In the genomic region with DNA sequence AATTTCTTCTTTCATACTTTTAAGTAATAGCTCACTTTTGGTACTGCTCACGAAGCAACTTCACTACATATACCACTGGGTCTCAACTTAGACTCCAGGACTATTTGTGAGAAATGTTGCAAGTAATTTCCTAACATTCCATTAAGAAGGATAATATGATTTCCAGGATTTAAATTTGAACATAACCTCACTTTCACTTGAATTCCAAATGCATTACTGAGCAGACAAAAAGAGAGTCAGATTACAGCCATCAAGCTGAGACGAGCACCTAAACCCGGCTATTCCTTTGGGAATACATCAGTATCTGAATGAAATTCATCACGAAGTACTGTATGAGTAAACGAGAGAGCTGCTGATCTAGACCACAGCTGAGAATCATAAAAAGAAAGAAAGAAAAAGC, we compare ENCODE assay signal across 13 cellular contexts. TPM values are rescaled to one million over a fixed set of nuclear protein-coding genes. Genes with fewer than 3 reads are reported as not detected.
DNase-seq lines count a peak whose midpoint lies in the region; ATAC-seq and TF ChIP-seq lines count a peak whose summit lies in the region.
"Had no signal": no experiment of that assay in that cellular context is flagged by ENCODE, and none has a peak within 500 bp of the region (broad histone marks: within the 10 kb centered on the region; RNA-seq: fewer than 3 reads in every experiment).

No MANE protein-coding gene starts in this region.

- intact Hi-C loops in A673 (cut with micrococcal nuclease; ENCODE audit: unreplicated experiment) (no loop called here), left lung (cut with DNase I) (no loop called here)

- peak overlapping the region; percentile 26 for H3K9ac ChIP-seq in adipocyte (ENCODE audit: low read length)

- TF ChIP-seq CTCF in A673 (conservative IDR thresholded peaks at IDR 0.05; ENCODE audit: low read depth, low read length) (no peak), foreskin keratinocyte (conservative IDR thresholded peaks at IDR 0.05) (no peak), left lung (IDR thresholded peaks at IDR 0.05) (no peak)

- H3K4me1 ChIP-seq in A673 (ENCODE audit: insufficient read depth, low read length, poor library complexity, severe bottlenecking) (peaks cover 10% of the 10 kb centered on the region), adipocyte (ENCODE audit: control insufficient read depth, insufficient read depth, low read length) (peaks cover 17% of the 10 kb centered on the region), foreskin keratinocyte (peaks cover 9% of the 10 kb centered on the region), left lung (no peaks in the 10 kb centered on the region)
- H3K4me1 ChIP-seq: esophagus squamous epithelium, Peyer's patch, psoas muscle had no signal

- H3K27me3 ChIP-seq in A673 (replicated peaks; ENCODE audit: insufficient read depth, low read depth, low read length, poor library complexity), result no peaks in the 10 kb centered on the region
- H3K27me3 ChIP-seq in adipocyte (replicated peaks; ENCODE audit: control insufficient read depth, insufficient read depth, low read length), result no peaks in the 10 kb centered on the region
- no peaks in the 10 kb centered on the region for H3K27me3 ChIP-seq in foreskin keratinocyte
- no peaks in the 10 kb centered on the region for H3K27me3 ChIP-seq in left lung
- H3K27me3 ChIP-seq: esophagus squamous epithelium, Peyer's patch had no signal

- H3K27ac ChIP-seq in A673 (ENCODE audit: low read depth, low read length, poor library complexity, severe bottlenecking), result no peak overlapping the region
- H3K27ac ChIP-seq in foreskin keratinocyte, result no peak overlapping the region
- H3K27ac ChIP-seq in left lung, result no peak overlapping the region
- H3K27ac ChIP-seq in caudate nucleus (ENCODE audit: low read depth, low read length), result no peak overlapping the region
- H3K27ac ChIP-seq: esophagus squamous epithelium, Peyer's patch, psoas muscle had no signal

- CTCF ChIA-PET in A673 (lab: Charles Lee), result interaction anchor here (2.0 kb wide), 1 partner anchor 67 kb away, joined by 7 read pairs; no protein-coding TSS in a partner anchor

- POLR2A ChIA-PET in A673 (lab: Charles Lee; ENCODE audit: low non-redundant PET), result interaction anchor here (0.7 kb wide), 1 partner anchor 28 kb away, joined by 4 read pairs; no protein-coding TSS in a partner anchor

- H3K36me3 ChIP-seq in A673 (ENCODE audit: insufficient read depth, low read length, poor library complexity, severe bottlenecking) (no peaks in the 10 kb centered on the region), adipocyte (ENCODE audit: control insufficient read depth, insufficient read depth, low read length, severe bottlenecking) (peaks cover 37% of the 10 kb centered on the region), left lung (no peaks in the 10 kb centered on the region)
- H3K36me3 ChIP-seq: Peyer's patch had no signal

- DNase-seq in A673 (ENCODE audit: low spot score) (peak; percentile 58), HCEC 1CT (peak; percentile 73), adipocyte (ENCODE audit: low read depth) (peak; percentile 77), foreskin keratinocyte (peak; percentile 60 to 80), left lung (no peak), NCI-H2227 treated with DMSO at 0.1 percent for 48 hours (lab: John Stamatoyannopoulos, UW) (no peak), caudate nucleus (lab: John Stamatoyannopoulos, UW) (no peak)
- DNase-seq: esophagus squamous epithelium, H9, immature natural killer cell, Peyer's patch, psoas muscle had no signal

- H3K9me3 ChIP-seq in A673 (ENCODE audit: low read depth, low read length, poor library complexity, severe bottlenecking) (no peaks in the 10 kb centered on the region), adipocyte (ENCODE audit: control insufficient read depth, low read length) (no peaks in the 10 kb centered on the region), left lung (no peaks in the 10 kb centered on the region)
- H3K9me3 ChIP-seq: esophagus squamous epithelium, Peyer's patch, psoas muscle had no signal

- ATAC-seq in foreskin keratinocyte, result peak; percentile 75
- ATAC-seq in left lung, result no peak
- no peak for ATAC-seq in HG03460 (IDR thresholded peaks at IDR 0.05; ENCODE audit: unreplicated experiment)
- ATAC-seq: psoas muscle had no signal

- BruUV-seq in A673 (replicated peaks; lab: Mats Ljungman, UMichigan), result no TSS peak

- H3K4me3 ChIP-seq in A673 (ENCODE audit: low read depth, low read length, poor library complexity, severe bottlenecking) (no peak overlapping the region), adipocyte (ENCODE audit: low read length) (peak overlapping the region; percentile 30), left lung (no peak overlapping the region)
- H3K4me3 ChIP-seq: esophagus squamous epithelium, Peyer's patch, psoas muscle had no signal

RNA-seq across cellular contexts. Expression of a gene that starts 47.3 kb away (rescaled TPM):
- total RNA-seq in A673 (2021) (44.2 and 47.9 TPM in 2 replicates), foreskin keratinocyte (0.65 and 0.92 TPM in 2 replicates), left lung (10 to 100 TPM; 52.6 to 76.2 TPM)
- polyA plus RNA-seq in foreskin keratinocyte, result 0.07 and 0.11 TPM in 2 replicates
- polyA plus RNA-seq: immature natural killer cell had no signal

Comparison
In these comparisons a context has a peak if more than half of its experiments do, and no peak if none do; other contexts are left out.
1. DNase-seq: peak in A673 (single experiment), HCEC 1CT (single experiment), adipocyte (single experiment) and foreskin keratinocyte (2 of 2); none in left lung (0 of 2), NCI-H2227 treated with DMSO at 0.1 percent for 48 hours (single experiment) and caudate nucleus (0 of 61).
2. RNA of a gene that starts 47.3 kb away (total RNA-seq): 52.6 to 76.2 TPM in left lung and 44.2 to 47.9 TPM in A673; 0.65 to 0.92 TPM in foreskin keratinocyte; every median in the first group is over 10 times any median in the second.